In the genomic region with DNA sequence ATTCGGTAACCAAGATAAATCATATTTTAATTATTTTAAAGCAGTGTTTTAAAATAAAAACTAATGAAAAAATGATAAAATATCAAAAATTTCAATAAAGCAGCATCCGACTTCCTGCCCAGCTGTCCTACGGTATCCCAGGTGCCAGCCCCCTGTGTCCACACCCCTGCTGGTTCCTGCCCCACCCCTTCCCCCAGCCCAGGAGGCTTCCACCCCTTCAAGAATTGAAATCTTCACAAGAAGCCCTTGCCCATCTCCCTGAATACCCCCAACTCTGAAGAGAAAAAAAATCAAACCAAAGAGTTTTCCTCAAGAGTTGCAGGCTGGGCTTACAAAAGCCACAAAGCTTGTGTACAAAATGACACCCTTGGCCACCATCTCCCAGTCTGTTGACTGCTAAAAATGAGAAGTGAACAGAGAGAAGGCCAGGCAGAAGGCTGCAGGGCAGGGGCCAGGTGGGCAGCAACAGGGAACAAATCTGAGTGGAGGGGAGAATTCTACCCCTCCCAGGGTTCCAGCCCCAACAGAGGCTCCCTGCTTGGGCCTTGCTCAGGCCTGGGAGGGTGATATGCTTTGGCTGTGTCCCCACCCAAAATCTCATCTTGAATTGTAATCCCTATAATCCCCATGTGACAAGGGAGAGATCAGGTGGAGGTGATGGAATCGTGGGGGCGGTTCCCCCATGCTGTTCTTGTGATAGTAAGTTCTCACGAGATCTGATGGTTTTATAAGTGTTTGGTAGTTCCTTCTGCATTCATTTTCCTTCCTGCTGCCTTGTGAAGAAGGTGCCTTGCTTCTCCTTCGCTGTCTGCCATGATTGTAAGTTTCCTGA, we compare ENCODE assay signal across 11 cellular contexts. TPM values are rescaled to one million over a fixed set of nuclear protein-coding genes. Genes with fewer than 3 reads are reported as not detected.
DNase-seq lines count a peak whose midpoint lies in the region; ATAC-seq and TF ChIP-seq lines count a peak whose summit lies in the region.
"Had no signal": no experiment of that assay in that cellular context is flagged by ENCODE, and none has a peak within 500 bp of the region (broad histone marks: within the 10 kb centered on the region; RNA-seq: fewer than 3 reads in every experiment).

No MANE protein-coding gene starts in this region.

- no peak overlapping the region for H3K23ac ChIP-seq in trophoblast cell (ENCODE audit: low read length)

- H3K14ac ChIP-seq in trophoblast cell (ENCODE audit: low read length): no peak overlapping the region

- WGBS in suprapubic skin: 84% methylated on average over 7 of the region's 7 CpGs
- WGBS in trophoblast cell (ENCODE audit: extremely low coverage, insufficient coverage, insufficient read length): no CpG with 5 or more reads among the region's 7 CpGs

- H3K79me2 ChIP-seq in trophoblast cell (ENCODE audit: control insufficient read depth, insufficient read depth, low read length, poor library complexity): no peaks in the 10 kb centered on the region

- ATAC-seq in activated naive CD8-positive, alpha-beta T cell treated with anti-CD3 and anti-CD28 coated beads, Interleukin-2, amount 10 ng/mL, durations not matched to agents 7 days and 5 days (ENCODE audit: low read depth): no peak
- no peak for ATAC-seq in activated naive CD8-positive, alpha-beta T cell treated with anti-CD3 and anti-CD28 coated beads, Interleukin-2, amount 50 U/mL, for 24 hours
- no peak for ATAC-seq in RWPE2 (ENCODE audit: low read depth)
- ATAC-seq in left lung: no peak
- ATAC-seq in HG02973 (IDR thresholded peaks at IDR 0.05; ENCODE audit: unreplicated experiment): no peak
- no peak for ATAC-seq in GM18861 (IDR thresholded peaks at IDR 0.05; ENCODE audit: unreplicated experiment)

- no peak for TF ChIP-seq POLR2A in suprapubic skin (IDR thresholded peaks at IDR 0.05)

- peaks cover 48% of the 10 kb centered on the region for H3K27me3 Mint-ChIP-seq in activated naive CD8-positive, alpha-beta T cell treated with anti-CD3 and anti-CD28 coated beads, Interleukin-2, amount 10 ng/mL, durations not matched to agents 7 days and 5 days
- H3K27me3 Mint-ChIP-seq in activated naive CD8-positive, alpha-beta T cell treated with anti-CD3 and anti-CD28 coated beads, Interleukin-2, amount 50 U/mL, for 24 hours: peaks cover 54% of the 10 kb centered on the region

- H3K9me3 Mint-ChIP-seq in activated naive CD8-positive, alpha-beta T cell treated with anti-CD3 and anti-CD28 coated beads, Interleukin-2, amount 10 ng/mL, durations not matched to agents 7 days and 5 days: no peaks in the 10 kb centered on the region
- no peaks in the 10 kb centered on the region for H3K9me3 Mint-ChIP-seq in activated naive CD8-positive, alpha-beta T cell treated with anti-CD3 and anti-CD28 coated beads, Interleukin-2, amount 50 U/mL, for 24 hours

- H3K36me3 ChIP-seq in RWPE2 (ENCODE audit: low read depth) (no peaks in the 10 kb centered on the region), left lung (no peaks in the 10 kb centered on the region), suprapubic skin (no peaks in the 10 kb centered on the region), trophoblast cell (ENCODE audit: control insufficient read depth in 1 of 2, insufficient read depth in 2 of 2, low read length in 2 of 2) (no peaks in the 10 kb centered on the region)
- H3K36me3 ChIP-seq: MG63 had no signal

- no peak overlapping the region for H4K91ac ChIP-seq in trophoblast cell (ENCODE audit: low read depth, low read length)

- no peaks in the 10 kb centered on the region for H3K27me3 ChIP-seq in RWPE2 (ENCODE audit: insufficient read depth, poor library complexity, severe bottlenecking)
- H3K27me3 ChIP-seq in left lung: peaks cover 0 to 25% of the 10 kb centered on the region in 2 donors
- peaks cover 24% of the 10 kb centered on the region for H3K27me3 ChIP-seq in suprapubic skin
- no peaks in the 10 kb centered on the region for H3K27me3 ChIP-seq in trophoblast cell (ENCODE audit: insufficient read depth, low read length)
- H3K27me3 ChIP-seq: MG63 had no signal

- H2BK5ac ChIP-seq in trophoblast cell (ENCODE audit: low read depth, low read length, poor library complexity): no peak overlapping the region

- no peak overlapping the region for H4K8ac ChIP-seq in trophoblast cell (ENCODE audit: low read depth, low read length)

- H2BK120ac ChIP-seq in trophoblast cell (ENCODE audit: insufficient read depth, low read length, poor library complexity): no peak overlapping the region

- no peak overlapping the region for H3K4me2 ChIP-seq in trophoblast cell (ENCODE audit: low read length)

- H3K27ac Mint-ChIP-seq in activated naive CD8-positive, alpha-beta T cell treated with anti-CD3 and anti-CD28 coated beads, Interleukin-2, amount 10 ng/mL, durations not matched to agents 7 days and 5 days: no peak overlapping the region
- H3K27ac Mint-ChIP-seq in activated naive CD8-positive, alpha-beta T cell treated with anti-CD3 and anti-CD28 coated beads, Interleukin-2, amount 50 U/mL, for 24 hours: no peak overlapping the region

- peak; percentile 26 for DNase-seq in activated naive CD8-positive, alpha-beta T cell treated with anti-CD3 and anti-CD28 coated beads, Interleukin-2, amount 10 ng/mL, durations not matched to agents 7 days and 5 days
- DNase-seq in activated naive CD8-positive, alpha-beta T cell treated with anti-CD3 and anti-CD28 coated beads, Interleukin-2, amount 50 U/mL, for 24 hours: no peak
- DNase-seq in RWPE2 (ENCODE audit: low spot score): peak; percentile 50
- peak; percentile 29 to 69 for DNase-seq in left lung
- peak; percentile 62 to 75 for DNase-seq in suprapubic skin (ENCODE audit: low spot score in 2 of 2)
- no peak for DNase-seq in trophoblast cell
- DNase-seq: MG63 had no signal

- no peak overlapping the region for H3K4me3 Mint-ChIP-seq in activated naive CD8-positive, alpha-beta T cell treated with anti-CD3 and anti-CD28 coated beads, Interleukin-2, amount 10 ng/mL, durations not matched to agents 7 days and 5 days
- H3K4me3 Mint-ChIP-seq in activated naive CD8-positive, alpha-beta T cell treated with anti-CD3 and anti-CD28 coated beads, Interleukin-2, amount 50 U/mL, for 24 hours: no peak overlapping the region

- H3K4me1 Mint-ChIP-seq in activated naive CD8-positive, alpha-beta T cell treated with anti-CD3 and anti-CD28 coated beads, Interleukin-2, amount 10 ng/mL, durations not matched to agents 7 days and 5 days: peaks cover 2% of the 10 kb centered on the region
- H3K4me1 Mint-ChIP-seq in activated naive CD8-positive, alpha-beta T cell treated with anti-CD3 and anti-CD28 coated beads, Interleukin-2, amount 50 U/mL, for 24 hours: peaks cover 6% of the 10 kb centered on the region

- H3K9ac ChIP-seq in trophoblast cell (ENCODE audit: low read length): no peak overlapping the region

- H2AFZ ChIP-seq in trophoblast cell (ENCODE audit: insufficient read depth, low read length, poor library complexity): no peak overlapping the region

- intact Hi-C loops in left lung (cut with DNase I): no loop called here

- no peaks in the 10 kb centered on the region for H3K36me3 Mint-ChIP-seq in activated naive CD8-positive, alpha-beta T cell treated with anti-CD3 and anti-CD28 coated beads, Interleukin-2, amount 10 ng/mL, durations not matched to agents 7 days and 5 days
- no peaks in the 10 kb centered on the region for H3K36me3 Mint-ChIP-seq in activated naive CD8-positive, alpha-beta T cell treated with anti-CD3 and anti-CD28 coated beads, Interleukin-2, amount 50 U/mL, for 24 hours (ENCODE audit: low read depth)

- TF ChIP-seq EP300 in suprapubic skin (IDR thresholded peaks at IDR 0.05): no peak

- H3K27ac ChIP-seq in RWPE2 (ENCODE audit: poor library complexity, severe bottlenecking) (no peak overlapping the region), left lung (no peak overlapping the region), suprapubic skin (no peak overlapping the region), trophoblast cell (ENCODE audit: low read depth, low read length) (no peak overlapping the region)
- H3K27ac ChIP-seq: dorsolateral prefrontal cortex had no signal

- no peaks in the 10 kb centered on the region for H3K4me1 ChIP-seq in RWPE2 (ENCODE audit: insufficient read depth, poor library complexity, severe bottlenecking)
- H3K4me1 ChIP-seq in left lung: peaks cover 5 to 6% of the 10 kb centered on the region in 2 donors
- peaks cover 31% of the 10 kb centered on the region for H3K4me1 ChIP-seq in suprapubic skin
- H3K4me1 ChIP-seq in trophoblast cell (ENCODE audit: control insufficient read depth in 1 of 2, insufficient read depth in 2 of 2, low read length in 2 of 2): peaks cover 21 to 26% of the 10 kb centered on the region in 2 experiments

- no peak overlapping the region for H3K18ac ChIP-seq in trophoblast cell (ENCODE audit: low read length)

- no peak overlapping the region for H2AK5ac ChIP-seq in trophoblast cell (ENCODE audit: low read length)

- H2BK12ac ChIP-seq in trophoblast cell (ENCODE audit: low read length): no peak overlapping the region

- peaks cover 4% of the 10 kb centered on the region for H3K79me1 ChIP-seq in trophoblast cell (ENCODE audit: low read length)

- H4K12ac ChIP-seq in trophoblast cell (ENCODE audit: low read depth, low read length): no peak overlapping the region

- H3K4me3 ChIP-seq in RWPE2 (ENCODE audit: severe bottlenecking) (no peak overlapping the region), left lung (no peak overlapping the region), suprapubic skin (no peak overlapping the region), trophoblast cell (ENCODE audit: low read depth, low read length) (no peak overlapping the region)
- H3K4me3 ChIP-seq: MG63 had no signal

- H3K9me3 ChIP-seq in RWPE2 (ENCODE audit: severe bottlenecking) (no peaks in the 10 kb centered on the region), left lung (no peaks in the 10 kb centered on the region), suprapubic skin (no peaks in the 10 kb centered on the region), trophoblast cell (ENCODE audit: insufficient read depth, low read depth, low read length) (no peaks in the 10 kb centered on the region)
- H3K9me3 ChIP-seq: MG63 had no signal

- POLR2A ChIA-PET in activated naive CD8-positive, alpha-beta T cell treated with anti-CD3 and anti-CD28 coated beads, Interleukin-2, amount 10 ng/mL, durations not matched to agents 7 days and 5 days (lab: Charles Lee): no interaction called here

- TF ChIP-seq CTCF in RWPE2 (IDR thresholded peaks at IDR 0.05; ENCODE audit: poor library complexity, severe bottlenecking) (no peak), left lung (IDR thresholded peaks at IDR 0.05) (no peak), suprapubic skin (IDR thresholded peaks at IDR 0.05) (no peak)

- H3K4ac ChIP-seq in trophoblast cell (ENCODE audit: low read depth, low read length): no peak overlapping the region

RNA-seq across cellular contexts. Expression of a gene that starts 14.5 kb away (rescaled TPM):
- total RNA-seq in activated naive CD8-positive, alpha-beta T cell treated with anti-CD3 and anti-CD28 coated beads, Interleukin-2, amount 10 ng/mL, durations not matched to agents 7 days and 5 days: not detected
- total RNA-seq in left lung (10 to 100 TPM; 20.2 to 39.8 TPM), suprapubic skin (10 to 100 TPM; 32.8 to 61.2 (median 40.4) TPM)
- polyA plus RNA-seq in trophoblast cell (2013): 0.27 and 0.39 TPM in 2 replicates

RNA-seq across cellular contexts. Expression of a gene that starts 37.0 kb away (rescaled TPM):
- total RNA-seq in activated naive CD8-positive, alpha-beta T cell treated with anti-CD3 and anti-CD28 coated beads, Interleukin-2, amount 10 ng/mL, durations not matched to agents 7 days and 5 days: 1 to 10 TPM; 1.1 to 1.4 TPM
- total RNA-seq in left lung (10 to 100 TPM; 20.1 to 30.9 TPM), suprapubic skin (1 to 10 TPM in 3 of 4 donors, under 1 TPM in 1; 0.26 to 4.0 (median 2.6) TPM)
- polyA plus RNA-seq in trophoblast cell (2013): 4.8 and 5.1 TPM in 2 replicates
- polyA plus RNA-seq: neural cell had no signal

Comparison
In these comparisons a context has a peak if more than half of its experiments do, and no peak if none do; other contexts are left out.
1. DNase-seq: peak in activated naive CD8-positive, alpha-beta T cell treated with anti-CD3 and anti-CD28 coated beads, Interleukin-2, amount 10 ng/mL, durations not matched to agents 7 days and 5 days (single experiment), RWPE2 (single experiment), left lung (2 of 2) and suprapubic skin (2 of 2); none in activated naive CD8-positive, alpha-beta T cell treated with anti-CD3 and anti-CD28 coated beads, Interleukin-2, amount 50 U/mL, for 24 hours (single experiment) and trophoblast cell (0 of 2).
2. RNA of a gene that starts 14.5 kb away (total RNA-seq): 32.8 to 61.2 TPM in suprapubic skin and 20.2 to 39.8 TPM in left lung; not detected in activated naive CD8-positive, alpha-beta T cell treated with anti-CD3 and anti-CD28 coated beads, Interleukin-2, amount 10 ng/mL, durations not matched to agents 7 days and 5 days; every median in the first group is over 10 times any median in the second.
3. RNA of a gene that starts 37.0 kb away (total RNA-seq): 20.1 to 30.9 TPM in left lung; 0.26 to 4.0 TPM in suprapubic skin and 1.1 to 1.4 TPM in activated naive CD8-positive, alpha-beta T cell treated with anti-CD3 and anti-CD28 coated beads, Interleukin-2, amount 10 ng/mL, durations not matched to agents 7 days and 5 days; every median in the first group is over 4 times any median in the second.